20 cellular contexts compared by ENCODE assay signal in genomic region chr3:42884324-42884723, GRCh38. TPM values are rescaled to one million over a fixed set of nuclear protein-coding genes. Genes with fewer than 3 reads are reported as not detected.
DNase-seq lines count a peak whose midpoint lies in the region; ATAC-seq, FAIRE-seq and TF ChIP-seq lines count a peak whose summit lies in the region.
"Had no signal": no experiment of that assay in that cellular context is flagged by ENCODE, and none has a peak within 500 bp of the region (broad histone marks: within the 10 kb centered on the region; RNA-seq: fewer than 3 reads in every experiment).

No MANE protein-coding gene starts in this region.

- H3K79me1 ChIP-seq in H1 (ENCODE audit: low read depth, low read length) (no peaks in the 10 kb centered on the region), mesendoderm (ENCODE audit: low read length) (no peaks in the 10 kb centered on the region)

- H3K79me2 ChIP-seq in mammary epithelial cell (ENCODE audit: insufficient read depth, low read length) (no peaks in the 10 kb centered on the region), H1 (ENCODE audit: control insufficient read depth in 1 of 2, insufficient read depth in 2 of 2, low read length in 2 of 2) (no peaks in the 10 kb centered on the region), mesendoderm (ENCODE audit: control insufficient read depth, insufficient read depth, low read length) (no peaks in the 10 kb centered on the region)

- H2BK120ac ChIP-seq in H1 (replicated peaks; ENCODE audit: low read depth, low read length): no peak overlapping the region
- H2BK120ac ChIP-seq in mesendoderm (ENCODE audit: low read depth, low read length): no peak overlapping the region

- TF ChIP-seq POLR2A in H1 (IDR thresholded peaks at IDR 0.05; ENCODE audit: control extremely low read depth in 1 of 2, low read depth in 2 of 2, low read length in 2 of 2): no peak

- H4K20me1 ChIP-seq in mammary epithelial cell (ENCODE audit: insufficient read depth, low read length) (no peaks in the 10 kb centered on the region), H1 (replicated peaks in 1 of 2; ENCODE audit: control insufficient read depth in 1 of 2, insufficient read depth in 2 of 2, low read length in 2 of 2) (no peaks in the 10 kb centered on the region)
- H4K20me1 ChIP-seq: BLaER1 had no signal

- no peak overlapping the region for H3K56ac ChIP-seq in H1 (replicated peaks; ENCODE audit: insufficient read length, low read depth, low read length)
- H3K56ac ChIP-seq in mesendoderm (ENCODE audit: low read length): peak overlapping the region; percentile 65

- no peak overlapping the region for H3K14ac ChIP-seq in H1 (ENCODE audit: insufficient read length)

- POLR2A ChIA-PET in MCF 10A (lab: Yijun Ruan, JAX): no interaction called here
- POLR2A ChIA-PET in H1 (lab: Charles Lee; ENCODE audit: partially characterized antibody): no interaction called here

- H3K27me3 ChIP-seq in mammary epithelial cell (ENCODE audit: insufficient read depth, low read length) (no peaks in the 10 kb centered on the region), H1 (replicated peaks in 1 of 4; ENCODE audit: control insufficient read depth in 3 of 4, extremely low read depth in 1 of 4, insufficient read depth in 3 of 4, low read length in 3 of 4) (no peaks in the 10 kb centered on the region), mesendoderm (ENCODE audit: insufficient read depth, low read length, poor library complexity) (no peaks in the 10 kb centered on the region)
- H3K27me3 ChIP-seq: BLaER1 had no signal

- no peak overlapping the region for H4K91ac ChIP-seq in H1 (replicated peaks; ENCODE audit: insufficient read length, low read length)

- ATAC-seq in GM21423 (IDR thresholded peaks at IDR 0.05; ENCODE audit: unreplicated experiment): no peak
- ATAC-seq in HG03378 (IDR thresholded peaks at IDR 0.05; ENCODE audit: unreplicated experiment): no peak
- ATAC-seq: GM12878 had no signal

- intact Hi-C loops in mammary epithelial cell (cut with micrococcal nuclease) (loop anchor here (5.0 kb wide), 1 partner anchor 337 kb away; no protein-coding TSS in a partner anchor), MCF 10A (cut with micrococcal nuclease) (loop anchor here (5.0 kb wide), 2 partner anchors 337 to 382 kb away; partner anchors contain the start of gene VIPR1)

- CTCF ChIA-PET in mammary epithelial cell (lab: Charles Lee; ENCODE audit: low non-redundant PET): no interaction called here
- CTCF ChIA-PET in MCF 10A (lab: Yijun Ruan, JAX): no interaction called here
- CTCF ChIA-PET in H1 (lab: Charles Lee; ENCODE audit: partially characterized antibody): no interaction called here

- TF ChIP-seq EP300 in H1 (IDR thresholded peaks at IDR 0.05; ENCODE audit: borderline replicate concordance in 1 of 2, low read depth in 2 of 2, low read length in 2 of 2): no peak

- no peak overlapping the region for H3K4ac ChIP-seq in H1 (replicated peaks; ENCODE audit: insufficient read length, low read depth, low read length)
- H3K4ac ChIP-seq in mesendoderm (ENCODE audit: low read depth, low read length): no peak overlapping the region

- H3K23ac ChIP-seq in H1 (ENCODE audit: insufficient read length) (no peak overlapping the region), mesendoderm (ENCODE audit: low read length) (no peak overlapping the region)

- peak overlapping the region; percentile 2; the same call in 1 of the 2 replicates for H2BK12ac ChIP-seq in H1 (ENCODE audit: low read depth, low read length)

- no peak overlapping the region for H2AFZ ChIP-seq in mammary epithelial cell (ENCODE audit: low read depth, low read length)
- no peak overlapping the region for H2AFZ ChIP-seq in H1 (ENCODE audit: low read length)

- peaks cover 32% of the 10 kb centered on the region for H3K27me3 Mint-ChIP-seq in MCF 10A (ENCODE audit: insufficient read depth, unreplicated experiment)

- H4K5ac ChIP-seq in H1 (ENCODE audit: insufficient read length, low read depth, low read length): no peak overlapping the region
- no peak overlapping the region for H4K5ac ChIP-seq in mesendoderm (ENCODE audit: low read length)

- in situ Hi-C loops in mammary epithelial cell (cut with MboI; ENCODE audit: low sequenced_read_pairs in 2 of 2): no loop called here

- TF ChIP-seq CTCF in mammary epithelial cell (conservative IDR thresholded peaks at IDR 0.05 in 1 of 2, IDR thresholded peaks at IDR 0.05 in 1 of 2; ENCODE audit: extremely low read depth in 1 of 2, insufficient read depth in 1 of 2, low read depth in 1 of 2, low read length in 2 of 2) (no peak), MCF 10A (IDR thresholded peaks at IDR 0.05; ENCODE audit: unreplicated experiment) (no peak), LNCaP clone FGC (IDR thresholded peaks at IDR 0.05; ENCODE audit: control insufficient read depth, extremely low read depth, insufficient read depth) (no peak), H1 (IDR thresholded peaks at IDR 0.05; ENCODE audit: control extremely low read depth in 1 of 3, insufficient read depth in 1 of 3, low read depth in 1 of 3, low read length in 3 of 3) (no peak)

- no TSS peak for BruUV-seq in mammary epithelial cell (replicated peaks; lab: Mats Ljungman, UMichigan)
- BruUV-seq in MCF 10A (replicated peaks; lab: Mats Ljungman, UMichigan): no TSS peak

- H2AK5ac ChIP-seq in H1 (ENCODE audit: low read depth, low read length) (no peak overlapping the region), mesendoderm (ENCODE audit: low read length) (no peak overlapping the region)

- no peak overlapping the region for H4K8ac ChIP-seq in H1 (ENCODE audit: extremely low read depth, insufficient read depth, low read length)
- H4K8ac ChIP-seq in mesendoderm (ENCODE audit: low read depth, low read length): no peak overlapping the region

- WGBS in mammary epithelial cell (ENCODE audit: low coverage, missing lambda C conversion rate): 73% methylated on average over 2 of the region's 2 CpGs
- 89% methylated on average over 2 of the region's 2 CpGs; no CpG with 5 or more reads in 1 of the 2 experiments for whole genome bisulfite sequencing in H1 (ENCODE audit: extremely low coverage in 1 of 2, insufficient coverage in 1 of 2, insufficient read length in 1 of 2, insufficient replicate concordance in 2 of 2, low coverage in 1 of 2, low lambda C conversion rate in 2 of 2, missing lambda C conversion rate in 1 of 2), 2 experiments
- WGBS in mesendoderm (ENCODE audit: extremely low coverage, insufficient coverage, low lambda C conversion rate): no CpG with 5 or more reads among the region's 2 CpGs

- H3K4me3 Mint-ChIP-seq in MCF 10A (ENCODE audit: unreplicated experiment): no peak overlapping the region
- H3K4me3 Mint-ChIP-seq: CD8-positive, alpha-beta memory T cell had no signal

- H3K4me3 ChIP-seq in mammary epithelial cell (replicated peaks in 1 of 3; ENCODE audit: insufficient read depth in 1 of 3, low read depth in 2 of 3, low read length in 3 of 3) (no peak overlapping the region), LNCaP clone FGC (ENCODE audit: low read depth, low read length) (no peak overlapping the region), H1 (ENCODE audit: extremely low read depth in 1 of 4, insufficient read depth in 2 of 4, low read depth in 3 of 4, low read length in 4 of 4) (no peak overlapping the region), mesendoderm (ENCODE audit: low read length) (no peak overlapping the region)
- H3K4me3 ChIP-seq: BLaER1, GM12878, HAP-1 had no signal

- no peak overlapping the region for H2BK20ac ChIP-seq in H1 (ENCODE audit: low read length)

- no peaks in the 10 kb centered on the region for H3K9me3 ChIP-seq in mammary epithelial cell (replicated peaks; ENCODE audit: insufficient read depth, low read length)
- no peaks in the 10 kb centered on the region for H3K9me3 ChIP-seq in H1 (ENCODE audit: insufficient read depth in 2 of 2, low read depth in 1 of 2, low read length in 1 of 2)
- H3K9me3 ChIP-seq: BLaER1, Caco-2, HAP-1 had no signal

- no peak overlapping the region for H3K18ac ChIP-seq in H1 (ENCODE audit: extremely low read depth, low read length)
- H3K18ac ChIP-seq in mesendoderm (ENCODE audit: low read length): no peak overlapping the region

- no peak overlapping the region for H2BK15ac ChIP-seq in H1 (ENCODE audit: low read length)
- no peak overlapping the region for H2BK15ac ChIP-seq in mesendoderm (replicated peaks; ENCODE audit: low read depth)

- FAIRE-seq in H1 (lab: Jason Lieb, UNC): no peak
- FAIRE-seq: GM12878, HTR-8/SVneo had no signal

- no peak for TF ChIP-seq RAD21 in H1 (IDR thresholded peaks at IDR 0.05 in 1 of 2, conservative IDR thresholded peaks at IDR 0.05 in 1 of 2; ENCODE audit: low read depth in 2 of 2, low read length in 2 of 2)

- H3K4me1 ChIP-seq in mammary epithelial cell (ENCODE audit: insufficient read depth, low read length) (peaks cover 10% of the 10 kb centered on the region), H1 (replicated peaks in 1 of 4; ENCODE audit: control insufficient read depth in 3 of 4, insufficient read depth in 4 of 4, low read length in 3 of 4) (peaks cover 3 to 12% (median 7%) of the 10 kb centered on the region in 4 experiments; a peak in 4 of 7 replicates), mesendoderm (ENCODE audit: control insufficient read depth, low read depth, low read length) (peaks cover 23% of the 10 kb centered on the region)

- H3K36me3 Mint-ChIP-seq in MCF 10A (ENCODE audit: insufficient read depth, unreplicated experiment): no peaks in the 10 kb centered on the region
- H3K36me3 Mint-ChIP-seq: CD8-positive, alpha-beta memory T cell had no signal

- no peak overlapping the region for H3K27ac Mint-ChIP-seq in MCF 10A (ENCODE audit: low read depth, unreplicated experiment)

- H2BK5ac ChIP-seq in H1 (ENCODE audit: low read depth, low read length): no peak overlapping the region
- peak overlapping the region; percentile 79 for H2BK5ac ChIP-seq in mesendoderm (ENCODE audit: low read length)

- peak; percentile 75 for DNase-seq in mammary epithelial cell
- DNase-seq in MCF 10A (ENCODE audit: unreplicated experiment): no peak
- DNase-seq in LNCaP clone FGC (ENCODE audit: low read depth): peak; percentile 7
- no peak for DNase-seq in H1 (ENCODE audit: low read depth in 1 of 2, low spot score in 2 of 2)
- DNase-seq in mesendoderm: peak; percentile 89
- DNase-seq in activated CD4-positive, CD25-positive, alpha-beta regulatory T cell treated with anti-CD3 and anti-CD28 coated beads, Interleukin-2, amount 50 U/mL, for 72 hours: no peak
- DNase-seq: 8988T; AML-193; Caco-2; CD8-positive, alpha-beta memory T cell; DMS 273 treated with DMSO at 0.1 percent for 48 hours; GOT3 had no signal

- H3K9me3 Mint-ChIP-seq in MCF 10A (ENCODE audit: unreplicated experiment): no peaks in the 10 kb centered on the region
- H3K9me3 Mint-ChIP-seq: CD8-positive, alpha-beta memory T cell had no signal

- H3K4me2 ChIP-seq in mammary epithelial cell (ENCODE audit: insufficient read depth, low read depth, low read length) (no peak overlapping the region), H1 (ENCODE audit: insufficient read depth in 1 of 2, low read depth in 2 of 2, low read length in 2 of 2) (no peak overlapping the region), mesendoderm (ENCODE audit: low read length) (no peak overlapping the region)
- H3K4me2 ChIP-seq: BLaER1 had no signal

- H3K4me1 Mint-ChIP-seq in MCF 10A (ENCODE audit: insufficient read depth, unreplicated experiment): peaks cover 6% of the 10 kb centered on the region

- H3K27ac ChIP-seq in mammary epithelial cell (ENCODE audit: insufficient read depth, low read depth, low read length) (no peak overlapping the region), H1 (ENCODE audit: low read depth, low read length) (no peak overlapping the region), mesendoderm (ENCODE audit: low read depth, low read length) (peak overlapping the region; percentile 34)
- H3K27ac ChIP-seq: BLaER1 had no signal

- H3K9ac ChIP-seq in mammary epithelial cell (ENCODE audit: insufficient read depth, low read length): no peak overlapping the region
- no peak overlapping the region for H3K9ac ChIP-seq in H1 (replicated peaks in 1 of 4; ENCODE audit: extremely low read depth in 1 of 4, low read depth in 3 of 4, low read length in 3 of 4)
- no peak overlapping the region for H3K9ac ChIP-seq in mesendoderm (ENCODE audit: low read length)
- H3K9ac ChIP-seq: BLaER1 had no signal

- no peaks in the 10 kb centered on the region; the same call in 1 of the 2 replicates for H3K23me2 ChIP-seq in H1 (ENCODE audit: low read depth, low read length)

- H3K36me3 ChIP-seq in mammary epithelial cell (ENCODE audit: insufficient read depth, low read length) (no peaks in the 10 kb centered on the region), H1 (ENCODE audit: control insufficient read depth in 2 of 4, insufficient read depth in 4 of 4, low read length in 3 of 4) (no peaks in the 10 kb centered on the region; a peak in 1 of 8 replicates), mesendoderm (ENCODE audit: control insufficient read depth, insufficient read depth, low read length) (no peaks in the 10 kb centered on the region)
- H3K36me3 ChIP-seq: BLaER1, HAP-1 had no signal

- dilution Hi-C loops in mammary epithelial cell (cut with HindIII; ENCODE audit: low sequenced_read_pairs): no loop called here

RNA-seq across cellular contexts. Expression of gene CYP8B1, which starts 8.6 kb away (rescaled TPM):
- total RNA-seq in mammary epithelial cell (not detected), MCF 10A (2022) (not detected in 2 replicates)
- polyA plus RNA-seq in mammary epithelial cell (not detected), H1 (2011; rRNA removed) (not detected in 2 replicates)
- not detected for polyA minus RNA-seq in mammary epithelial cell
- total RNA-seq in H1 (2021; fragmentation: NEBNext Ultra II Directional; extraction: Animal tissue kit (Norgen Biotek cat#: 25700)): not detected in 2 replicates
- not detected for polyA plus RNA-seq in H1 (2011; cell fraction: cytosol; rRNA removed)
- polyA plus RNA-seq in H1 (2011; cell fraction: nucleus; rRNA removed): not detected
- polyA plus RNA-seq in H1 (2012, experiment 1 of 2): not detected in 4 replicates
- polyA plus RNA-seq in H1 (2012, experiment 2 of 2): not detected
- polyA plus RNA-seq in H1 (2013, experiment 1 of 2): not detected
- polyA plus RNA-seq in H1 (2013, experiment 2 of 2): not detected
- not detected in 2 replicates for polyA minus RNA-seq in H1 (2011; rRNA and poly(A)+ RNA removed)
- polyA minus RNA-seq in H1 (2011; cell fraction: cytosol; rRNA and poly(A)+ RNA removed): not detected
- polyA minus RNA-seq in H1 (2011; cell fraction: nucleus; rRNA and poly(A)+ RNA removed): not detected
- 0.01 TPM for polyA plus RNA-seq in mesendoderm (2013, experiment 1 of 2)
- polyA plus RNA-seq in mesendoderm (2013, experiment 2 of 2): not detected
- total RNA-seq: Caco-2; CD8-positive, alpha-beta memory T cell; Daoy; G401 had no signal
- polyA plus RNA-seq: CD8-positive, alpha-beta memory T cell; GM12878 had no signal

RNA-seq across cellular contexts. Expression of gene ZNF662, which starts 21.6 kb away (rescaled TPM):
- total RNA-seq in mammary epithelial cell (1 to 10 TPM in 1 of 2 donors, under 1 TPM in 1; 0.47 to 3.8 TPM), MCF 10A (2022) (not detected in 2 replicates)
- polyA plus RNA-seq in mammary epithelial cell (0.12 TPM), H1 (2011; rRNA removed) (0.03 TPM in 1 of 2 replicates, not detected in the other)
- not detected for polyA minus RNA-seq in mammary epithelial cell
- not detected in 2 replicates for total RNA-seq in H1 (2021; fragmentation: NEBNext Ultra II Directional; extraction: Animal tissue kit (Norgen Biotek cat#: 25700))
- polyA plus RNA-seq in H1 (2011; cell fraction: cytosol; rRNA removed): 0.12 TPM
- 0.09 TPM for polyA plus RNA-seq in H1 (2011; cell fraction: nucleus; rRNA removed)
- polyA plus RNA-seq in H1 (2012, experiment 1 of 2): 0.05 to 0.24 TPM in 2 of 4 replicates, not detected in the others
- not detected for polyA plus RNA-seq in H1 (2012, experiment 2 of 2)
- polyA plus RNA-seq in H1 (2013, experiment 1 of 2): 0.34 TPM
- polyA plus RNA-seq in H1 (2013, experiment 2 of 2): 0.11 TPM
- polyA minus RNA-seq in H1 (2011; rRNA and poly(A)+ RNA removed): 0.12 TPM in 1 of 2 replicates, not detected in the other
- polyA minus RNA-seq in H1 (2011; cell fraction: cytosol; rRNA and poly(A)+ RNA removed): not detected
- not detected for polyA minus RNA-seq in H1 (2011; cell fraction: nucleus; rRNA and poly(A)+ RNA removed)
- 0.10 TPM for polyA plus RNA-seq in mesendoderm (2013, experiment 1 of 2)
- 0.08 TPM for polyA plus RNA-seq in mesendoderm (2013, experiment 2 of 2)
- total RNA-seq: G401, GM12878 had no signal
- polyA plus RNA-seq: CD8-positive, alpha-beta memory T cell; GM12878 had no signal

Comparison
In these comparisons a context has a peak if more than half of its experiments do, and no peak if none do; other contexts are left out.
1. DNase-seq: peak in mammary epithelial cell (single experiment), LNCaP clone FGC (single experiment) and mesendoderm (single experiment); none in MCF 10A (single experiment), H1 (0 of 2) and activated CD4-positive, CD25-positive, alpha-beta regulatory T cell treated with anti-CD3 and anti-CD28 coated beads, Interleukin-2, amount 50 U/mL, for 72 hours (single experiment).